Comparison of ENCODE assay signal across 7 cellular contexts in the genomic region with DNA sequence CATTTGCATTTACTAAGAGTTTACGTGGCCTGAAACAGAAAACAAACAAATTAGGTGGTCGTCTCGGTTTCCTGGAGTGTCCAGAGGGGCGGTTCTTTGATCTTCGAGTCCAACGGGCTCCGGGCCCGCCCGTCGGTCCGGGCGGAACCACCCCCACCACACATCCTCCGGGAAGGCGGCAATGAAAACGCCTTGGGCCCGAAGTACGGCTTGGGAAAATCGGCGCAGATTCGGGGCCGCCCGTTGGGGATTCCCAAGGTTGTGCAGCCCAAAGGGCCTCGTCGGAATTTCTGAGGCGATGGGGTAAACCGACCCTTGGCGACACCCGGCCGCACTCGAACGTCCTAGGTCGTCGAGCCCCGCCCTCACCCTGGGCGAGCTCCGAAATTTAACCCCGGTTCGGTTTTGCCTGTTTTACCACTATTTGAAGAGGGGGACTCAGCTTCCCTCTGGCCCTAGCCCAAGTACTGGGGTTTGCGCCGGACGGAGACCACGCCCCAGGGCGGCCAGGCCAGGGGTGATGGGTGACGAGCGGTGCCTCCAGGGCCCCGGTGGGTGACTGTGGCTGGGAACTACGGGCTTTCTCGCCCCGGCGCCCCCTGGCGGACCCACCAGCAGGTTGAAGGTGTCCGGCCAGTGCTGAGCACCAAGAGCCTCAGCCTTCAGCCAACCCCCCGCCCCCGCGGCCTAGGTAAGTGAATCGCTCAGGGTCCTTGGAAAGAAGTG.
DNase-seq lines count a peak whose midpoint lies in the region; ATAC-seq, FAIRE-seq and TF ChIP-seq lines count a peak whose summit lies in the region.

No MANE protein-coding gene starts in this region.

- no peak for TF ChIP-seq POLR2A in H54 (IDR thresholded peaks at IDR 0.05; ENCODE audit: low read depth, low read length)

- H3K27ac ChIP-seq in RWPE2 (ENCODE audit: poor library complexity, severe bottlenecking), result no peak overlapping the region

- no peaks in the 10 kb centered on the region for H3K9me3 ChIP-seq in RWPE2 (ENCODE audit: severe bottlenecking)

- TF ChIP-seq CTCF in RWPE2 (IDR thresholded peaks at IDR 0.05; ENCODE audit: poor library complexity, severe bottlenecking), result peak; percentile 45

- H3K36me3 ChIP-seq in RWPE2 (ENCODE audit: low read depth), result peaks cover 44% of the 10 kb centered on the region

- no peaks in the 10 kb centered on the region for H3K27me3 ChIP-seq in RWPE2 (ENCODE audit: insufficient read depth, poor library complexity, severe bottlenecking)

- no peaks in the 10 kb centered on the region for H3K4me1 ChIP-seq in RWPE2 (ENCODE audit: insufficient read depth, poor library complexity, severe bottlenecking)

- H3K4me3 ChIP-seq in RWPE2 (ENCODE audit: severe bottlenecking), result no peak overlapping the region
- peak overlapping the region; percentile 52 for H3K4me3 ChIP-seq in skeletal muscle cell (ENCODE audit: low read depth, low read length)

- ATAC-seq in GM18517 (IDR thresholded peaks at IDR 0.05; ENCODE audit: unreplicated experiment) (peak; percentile 77), HG02763 (IDR thresholded peaks at IDR 0.05; ENCODE audit: unreplicated experiment) (peak; percentile 70), RWPE2 (ENCODE audit: low read depth) (peak; percentile 32; the same call in 1 of the 3 replicates)

- no peak for FAIRE-seq in H54 (lab: Jason Lieb, UNC)

- DNase-seq in RWPE2 (ENCODE audit: low spot score) (no peak), amygdala (lab: John Stamatoyannopoulos, UW) (peak in 39 of 56 donors; percentile 2 to 72 (median 32)), hypothalamus (lab: John Stamatoyannopoulos, UW) (peak in 45 of 51 donors; percentile 9 to 72 (median 43)), skeletal muscle cell (ENCODE audit: low read depth) (no peak), H54 (ENCODE audit: insufficient read length, low spot score) (no peak)

Comparison
In these comparisons a context has a peak if more than half of its experiments do, and no peak if none do; other contexts are left out.
1. DNase-seq: peak in amygdala (39 of 56) and hypothalamus (45 of 51); none in RWPE2 (single experiment), skeletal muscle cell (single experiment) and H54 (single experiment).
2. Peak in every context shown above with its lines, with median percentiles within 50 percentile points of each other: ATAC-seq.